Comparison of ENCODE assay signal across 12 cellular contexts in the genomic region with DNA sequence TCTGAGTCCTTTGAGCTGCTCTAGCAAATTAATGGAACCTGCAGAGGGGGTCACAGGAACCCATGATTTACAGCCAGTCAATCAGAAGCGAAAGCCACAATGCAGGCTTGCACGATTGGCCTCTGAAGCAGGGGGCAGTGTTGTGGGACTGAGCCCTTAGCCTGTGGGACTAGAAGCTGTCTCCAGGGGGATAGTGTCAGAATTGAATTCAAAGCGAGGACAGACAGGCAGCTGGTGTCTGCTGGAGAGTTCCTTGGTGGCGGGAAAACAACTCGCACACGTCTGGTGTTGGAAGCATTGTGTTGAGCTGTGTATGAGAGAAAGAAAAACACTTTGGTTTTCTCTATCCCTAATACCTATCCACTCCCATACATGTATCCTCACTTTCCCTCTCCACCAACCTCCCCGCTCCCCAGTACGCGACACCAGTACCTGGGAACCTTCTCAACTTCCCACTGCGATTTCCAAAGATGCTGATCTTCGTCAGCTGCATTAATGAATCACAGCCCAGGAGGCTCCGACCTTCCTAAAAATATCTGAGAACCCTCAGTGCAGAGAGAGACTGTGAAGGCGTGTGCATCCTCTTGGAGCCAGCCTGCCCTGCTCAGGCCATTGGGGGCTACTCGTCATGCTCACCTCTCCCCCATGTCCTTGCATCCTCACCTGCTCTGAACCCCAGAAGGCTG.
DNase-seq lines count a peak whose midpoint lies in the region; TF ChIP-seq lines count a peak whose summit lies in the region.
"Had no signal": no experiment of that assay in that cellular context is flagged by ENCODE, and none has a peak within 500 bp of the region (broad histone marks: within the 10 kb centered on the region; RNA-seq: fewer than 3 reads in every experiment).

No MANE protein-coding gene starts in this region.

- H3K9ac ChIP-seq in fibroblast of lung (ENCODE audit: insufficient read depth, low read length) = no peak overlapping the region

- BruUV-seq in MCF 10A (replicated peaks; lab: Mats Ljungman, UMichigan) = no TSS peak

- no peak overlapping the region for H3K4me3 Mint-ChIP-seq in MCF 10A (ENCODE audit: unreplicated experiment)

- H3K36me3 ChIP-seq in fibroblast of lung (ENCODE audit: control insufficient read depth, insufficient read depth, low read length) = no peaks in the 10 kb centered on the region
- H3K36me3 ChIP-seq: pancreas had no signal

- peaks cover 17% of the 10 kb centered on the region for H3K4me1 Mint-ChIP-seq in MCF 10A (ENCODE audit: insufficient read depth, unreplicated experiment)

- DNase-seq in NCI-H82 (lab: John Stamatoyannopoulos, UW) = peak; percentile 68
- no peak for DNase-seq in NCI-H82 treated with DMSO at 0.1 percent for 48 hours (lab: John Stamatoyannopoulos, UW; ENCODE audit: unreplicated experiment)
- DNase-seq in NCI-H524 treated with DMSO at 0.1 percent for 48 hours (lab: John Stamatoyannopoulos, UW) = peak; percentile 29
- DNase-seq in fibroblast of lung (ENCODE audit: low read depth in 2 of 2) = no peak
- peak; percentile 59 for DNase-seq in retina
- no peak for DNase-seq in MCF 10A (ENCODE audit: unreplicated experiment)
- DNase-seq in DMS53 (lab: John Stamatoyannopoulos, UW) = no peak
- DNase-seq in activated CD8-positive, alpha-beta memory T cell treated with anti-CD3 and anti-CD28 coated beads for 24 hours = no peak
- DNase-seq: anterior cingulate cortex, HCEC 1CT, NCI-H1417 treated with DMSO at 0.1 percent for 48 hours, pancreas had no signal

- H3K79me2 ChIP-seq in fibroblast of lung (ENCODE audit: control insufficient read depth, insufficient read depth, low read length) = no peaks in the 10 kb centered on the region

- H3K27me3 Mint-ChIP-seq in MCF 10A (ENCODE audit: insufficient read depth, unreplicated experiment) = no peaks in the 10 kb centered on the region

- intact Hi-C loops in MCF 10A (cut with micrococcal nuclease) = no loop called here

- POLR2A ChIA-PET in MCF 10A (lab: Yijun Ruan, JAX) = interaction anchor here (0.7 to 1.0 kb wide), 2 partner anchors 13 to 40 kb away, joined by 3 read pairs; no protein-coding TSS in a partner anchor

- H3K4me2 ChIP-seq in fibroblast of lung (ENCODE audit: extremely low read depth, insufficient read depth, low read length) = peak overlapping the region; percentile 5

- peaks cover 2% of the 10 kb centered on the region for H3K27me3 ChIP-seq in fibroblast of lung (ENCODE audit: control insufficient read depth, insufficient read depth, low read length)
- H3K27me3 ChIP-seq: pancreas had no signal

- no peaks in the 10 kb centered on the region for H3K9me3 ChIP-seq in fibroblast of lung (ENCODE audit: control insufficient read depth, insufficient read depth, low read depth, low read length)
- H3K9me3 ChIP-seq: pancreas had no signal

- TF ChIP-seq CTCF in fibroblast of lung (conservative IDR thresholded peaks at IDR 0.05 in 1 of 2, IDR thresholded peaks at IDR 0.05 in 1 of 2; ENCODE audit: low read depth in 1 of 2, low read length in 2 of 2) = peak in 1 of 2 donors; percentile 18
- no peak for TF ChIP-seq CTCF in MCF 10A (IDR thresholded peaks at IDR 0.05; ENCODE audit: unreplicated experiment)

- H3K27ac Mint-ChIP-seq in MCF 10A (ENCODE audit: low read depth, unreplicated experiment) = no peak overlapping the region

- H3K9me3 Mint-ChIP-seq in MCF 10A (ENCODE audit: unreplicated experiment) = no peaks in the 10 kb centered on the region

- no peaks in the 10 kb centered on the region for H4K20me1 ChIP-seq in fibroblast of lung (ENCODE audit: control insufficient read depth, extremely low read depth, insufficient read depth, low read length)

- CTCF ChIA-PET in MCF 10A (lab: Yijun Ruan, JAX) = interaction anchor here (1.0 kb wide), 1 partner anchor 99 kb away, joined by 3 read pairs; no protein-coding TSS in a partner anchor

- H2AFZ ChIP-seq in fibroblast of lung (ENCODE audit: low read length) = no peak overlapping the region

- no peak overlapping the region for H3K27ac ChIP-seq in fibroblast of lung (ENCODE audit: insufficient read depth, low read length)
- H3K27ac ChIP-seq: pancreas had no signal

- H3K4me3 ChIP-seq in fibroblast of lung (replicated peaks in 1 of 4; ENCODE audit: control extremely low read depth in 1 of 4, insufficient read depth in 1 of 4, low read depth in 3 of 4, low read length in 4 of 4) = no peak overlapping the region
- H3K4me3 ChIP-seq: pancreas had no signal

- peaks cover 26% of the 10 kb centered on the region for H3K4me1 ChIP-seq in fibroblast of lung (ENCODE audit: control insufficient read depth, extremely low read depth, insufficient read depth, low read length)
- H3K4me1 ChIP-seq: pancreas had no signal

- H3K36me3 Mint-ChIP-seq in MCF 10A (ENCODE audit: insufficient read depth, unreplicated experiment) = no peaks in the 10 kb centered on the region

Comparison
In these comparisons a context has a peak if more than half of its experiments do, and no peak if none do; other contexts are left out.
1. DNase-seq: peak in NCI-H82 (single experiment), NCI-H524 treated with DMSO at 0.1 percent for 48 hours (single experiment) and retina (single experiment); none in NCI-H82 treated with DMSO at 0.1 percent for 48 hours (single experiment), fibroblast of lung (0 of 2), MCF 10A (single experiment), DMS53 (single experiment) and activated CD8-positive, alpha-beta memory T cell treated with anti-CD3 and anti-CD28 coated beads for 24 hours (single experiment).